ENCODE assay signal across 1 cellular context in genomic region chr13:112587767-112588489, GRCh38.
A peak's percentile ranks its signal among the peaks of the same experiment; 100 is the strongest.
TF ChIP-seq lines count a peak whose summit lies in the region.

Gene TUBGCP3, minus strand, starts transcription at chr13:112588153. Its CDS starts 173 bp downstream, at chr13:112587980.

TF ChIP-seq in HepG2, 621 proteins besides CTCF, POLR2A, EP300 and RAD21 (continued from another document and continues in another):
- no peak for TF ChIP-seq ZBED4 (CRISPR knock-in tag; IDR thresholded peaks at IDR 0.05; ENCODE audit: borderline replicate concordance)
- TF ChIP-seq ZBTB1 (CRISPR knock-in tag; IDR thresholded peaks at IDR 0.05; ENCODE audit: borderline replicate concordance): peak; percentile 38; the same call in 1 of the 2 replicates
- peak; percentile 95 for TF ChIP-seq ZNF510 (CRISPR knock-in tag; IDR thresholded peaks at IDR 0.05; ENCODE audit: low read depth)
- no peak for TF ChIP-seq NFIC (IDR thresholded peaks at IDR 0.05; ENCODE audit: low read length)
- peak; percentile 94; the same call in 1 of the 2 replicates for TF ChIP-seq ZNF567 (CRISPR knock-in tag; IDR thresholded peaks at IDR 0.05; ENCODE audit: borderline replicate concordance)
- TF ChIP-seq EZH2 (conservative IDR thresholded peaks at IDR 0.05; ENCODE audit: low read depth, low read length): no peak
- TF ChIP-seq ADNP (CRISPR knock-in tag; IDR thresholded peaks at IDR 0.05): no peak
- TF ChIP-seq MIER2 (CRISPR knock-in tag; IDR thresholded peaks at IDR 0.05): peak; percentile 55
- 0 out of 2 replicates have a peak, but pooled peaks have one; percentile 34 for TF ChIP-seq TRAFD1 (CRISPR knock-in tag; IDR thresholded peaks at IDR 0.05; ENCODE audit: borderline replicate concordance)
- TF ChIP-seq FOXO4 (CRISPR knock-in tag; conservative IDR thresholded peaks at IDR 0.05): peak; percentile 94; the same call in 1 of the 2 replicates
- TF ChIP-seq MXD3 (CRISPR knock-in tag; IDR thresholded peaks at IDR 0.05): peak; percentile 94
- TF ChIP-seq ZNF709 (CRISPR knock-in tag; IDR thresholded peaks at IDR 0.05): peak; percentile 96; the same call in 1 of the 2 replicates
- no peak for TF ChIP-seq MBNL3 (CRISPR knock-in tag; conservative IDR thresholded peaks at IDR 0.05)
- peak; percentile 95 for TF ChIP-seq IKZF4 (CRISPR knock-in tag; IDR thresholded peaks at IDR 0.05; ENCODE audit: borderline replicate concordance, low read depth, not compliant biosample characterization)
- no peak for TF ChIP-seq ZNF10 (CRISPR knock-in tag; IDR thresholded peaks at IDR 0.05; ENCODE audit: borderline replicate concordance, low read depth)
- TF ChIP-seq ERF (CRISPR knock-in tag; IDR thresholded peaks at IDR 0.05): peak; percentile 76
- no peak for TF ChIP-seq MAZ (IDR thresholded peaks at IDR 0.05; ENCODE audit: borderline replicate concordance, low read depth, low read length)
- peak; percentile 88; the same call in 1 of the 2 replicates for TF ChIP-seq MAZ (CRISPR knock-in tag; IDR thresholded peaks at IDR 0.05; ENCODE audit: low read depth)
- no peak for TF ChIP-seq NCOR1 (IDR thresholded peaks at IDR 0.05; ENCODE audit: borderline replicate concordance, low read length)
- peak; percentile 99 for TF ChIP-seq E2F1 (CRISPR knock-in tag; IDR thresholded peaks at IDR 0.05)
- peak; percentile 89 for TF ChIP-seq KLF12 (CRISPR knock-in tag; IDR thresholded peaks at IDR 0.05; ENCODE audit: borderline replicate concordance)
- TF ChIP-seq ZNF501 (CRISPR knock-in tag; IDR thresholded peaks at IDR 0.05): peak; percentile 64; the same call in 1 of the 2 replicates
- peak; percentile 88 for TF ChIP-seq KDM2A (CRISPR knock-in tag; IDR thresholded peaks at IDR 0.05; ENCODE audit: borderline replicate concordance, low read depth)
- no peak; the same call in 1 of the 2 replicates for TF ChIP-seq TFAP4 (IDR thresholded peaks at IDR 0.05; ENCODE audit: borderline replicate concordance, low read depth)
- TF ChIP-seq ZNF143 (CRISPR knock-in tag; IDR thresholded peaks at IDR 0.05): peak; percentile 94
- peak; percentile 61 for TF ChIP-seq BHLHE40 (IDR thresholded peaks at IDR 0.05; ENCODE audit: low read length)
- peak; percentile 95 for TF ChIP-seq ZNF878 (CRISPR knock-in tag; IDR thresholded peaks at IDR 0.05)
- peak; percentile 51; the same call in 1 of the 2 replicates for TF ChIP-seq ZMYM3 (CRISPR knock-in tag; IDR thresholded peaks at IDR 0.05)
- TF ChIP-seq ZNF383 (CRISPR knock-in tag; IDR thresholded peaks at IDR 0.05; ENCODE audit: borderline replicate concordance): peak; percentile 55; the same call in 1 of the 2 replicates
- peak; percentile 91; the same call in 1 of the 2 replicates for TF ChIP-seq TMF1 (CRISPR knock-in tag; IDR thresholded peaks at IDR 0.05; ENCODE audit: low read depth)
- TF ChIP-seq ZNF30 (CRISPR knock-in tag; IDR thresholded peaks at IDR 0.05): peak; percentile 94
- TF ChIP-seq TP53 (CRISPR knock-in tag; conservative IDR thresholded peaks at IDR 0.05): peak; percentile 73; the same call in 1 of the 2 replicates
- 0 out of 2 replicates have a peak, but pooled peaks have one; percentile 41 for TF ChIP-seq HNRNPL (IDR thresholded peaks at IDR 0.05; ENCODE audit: low read depth, low read length)
- peak; percentile 57; the same call in 1 of the 2 replicates for TF ChIP-seq KDM1A (CRISPR knock-in tag; IDR thresholded peaks at IDR 0.05)
- no peak for TF ChIP-seq USF2 (IDR thresholded peaks at IDR 0.05; ENCODE audit: low read depth, low read length)
- TF ChIP-seq USF2 (CRISPR knock-in tag; IDR thresholded peaks at IDR 0.05; ENCODE audit: borderline replicate concordance): no peak
- TF ChIP-seq ZSCAN29 (CRISPR knock-in tag; conservative IDR thresholded peaks at IDR 0.05): no peak
- TF ChIP-seq ZNF569 (CRISPR knock-in tag; IDR thresholded peaks at IDR 0.05; ENCODE audit: borderline replicate concordance): peak; percentile 91; the same call in 1 of the 2 replicates
- TF ChIP-seq SP1 (IDR thresholded peaks at IDR 0.05): no peak
- peak; percentile 44; the same call in 1 of the 2 replicates for TF ChIP-seq SP1 (CRISPR knock-in tag; IDR thresholded peaks at IDR 0.05)
- TF ChIP-seq ZNF136 (CRISPR knock-in tag; IDR thresholded peaks at IDR 0.05; ENCODE audit: low read depth): no peak
- peak; percentile 91 for TF ChIP-seq E2F5 (CRISPR knock-in tag; conservative IDR thresholded peaks at IDR 0.05)
- peak; percentile 70 for TF ChIP-seq MEIS2 (CRISPR knock-in tag; IDR thresholded peaks at IDR 0.05)
- TF ChIP-seq ZBTB39 (CRISPR knock-in tag; IDR thresholded peaks at IDR 0.05): no peak; the same call in 1 of the 2 replicates
- TF ChIP-seq SRY (CRISPR knock-in tag; IDR thresholded peaks at IDR 0.05): peak; percentile 89; the same call in 1 of the 2 replicates
- no peak for TF ChIP-seq NFKBIZ (CRISPR knock-in tag; IDR thresholded peaks at IDR 0.05)
- peak; percentile 88; the same call in 1 of the 2 replicates for TF ChIP-seq ZNF367 (CRISPR knock-in tag; IDR thresholded peaks at IDR 0.05; ENCODE audit: borderline replicate concordance)
- peak; percentile 92 for TF ChIP-seq ZSCAN21 (CRISPR knock-in tag; IDR thresholded peaks at IDR 0.05; ENCODE audit: borderline replicate concordance)
- peak; percentile 80; the same call in 1 of the 2 replicates for TF ChIP-seq AKAP8 (CRISPR knock-in tag; IDR thresholded peaks at IDR 0.05)
- TF ChIP-seq HDAC6 (IDR thresholded peaks at IDR 0.05; ENCODE audit: low read depth, low read length): no peak
- TF ChIP-seq ZNF354B (CRISPR knock-in tag; IDR thresholded peaks at IDR 0.05): no peak
- no peak; the same call in 1 of the 2 replicates for TF ChIP-seq CERS6 (CRISPR knock-in tag; IDR thresholded peaks at IDR 0.05)
